In the genomic region with DNA sequence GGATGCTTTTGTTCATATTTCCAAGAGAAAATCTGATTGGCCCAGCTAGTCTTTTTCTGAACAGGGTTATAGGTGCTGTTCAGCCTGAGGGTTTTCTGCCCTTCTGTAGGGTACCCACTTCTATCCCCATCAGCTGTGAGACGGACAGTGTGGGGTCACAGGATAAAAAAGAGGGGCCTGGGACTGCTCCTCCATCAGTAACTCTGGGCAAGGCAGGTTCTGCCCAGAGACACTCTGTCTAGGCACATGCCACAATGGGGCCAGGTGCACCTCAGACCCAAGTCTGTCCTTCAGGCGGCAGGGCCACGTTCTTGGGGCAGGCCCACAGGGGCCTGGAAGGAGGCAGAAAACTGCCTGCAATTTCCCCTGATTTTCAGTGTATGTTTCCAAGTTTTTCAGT, we compare ENCODE assay signal across 29 cellular contexts. TPM values are rescaled to one million over a fixed set of nuclear protein-coding genes. Genes with fewer than 3 reads are reported as not detected.
"Had no signal": no experiment of that assay in that cellular context is flagged by ENCODE, and none has a peak within 500 bp of the region (broad histone marks: within the 10 kb centered on the region; RNA-seq: fewer than 3 reads in every experiment).

No MANE protein-coding gene starts in this region.

- H3K4me3 Mint-ChIP-seq: immature natural killer cell; memory B cell; naive thymus-derived CD8-positive, alpha-beta T cell; nephron; neural crest cell; stimulated activated naive CD8-positive, alpha-beta T cell treated with anti-CD3 and anti-CD28 coated beads, Interleukin-15, amount 100 ng/mL, for 72 hours; type B pancreatic cell had no signal

- H3K9me3 Mint-ChIP-seq: immature natural killer cell; memory B cell; naive thymus-derived CD8-positive, alpha-beta T cell; nephron; neural crest cell; stimulated activated naive CD8-positive, alpha-beta T cell treated with anti-CD3 and anti-CD28 coated beads, Interleukin-15, amount 100 ng/mL, for 72 hours; type B pancreatic cell had no signal

- H3K36me3 ChIP-seq: left lung, neutrophil, right atrium auricular region, right lobe of liver, tibial nerve, uterus had no signal

- H3K27me3 ChIP-seq: left lung, neutrophil, right atrium auricular region, right lobe of liver, tibial nerve, uterus had no signal

- H3K9me3 ChIP-seq: left lung, mucosa of descending colon, neutrophil, right atrium auricular region, right lobe of liver, tibial nerve, uterus had no signal

- ATAC-seq: left colon; left lung; mucosa of descending colon; naive thymus-derived CD8-positive, alpha-beta T cell; right lobe of liver; stimulated activated naive CD8-positive, alpha-beta T cell treated with anti-CD3 and anti-CD28 coated beads, Interleukin-15, amount 100 ng/mL, for 72 hours had no signal

- H3K27me3 Mint-ChIP-seq: memory B cell; stimulated activated naive CD8-positive, alpha-beta T cell treated with anti-CD3 and anti-CD28 coated beads, Interleukin-15, amount 100 ng/mL, for 72 hours had no signal

- H3K4me3 ChIP-seq: left lung, lung, mucosa of descending colon, right atrium auricular region, right lobe of liver, skin epidermis, tibial nerve, uterus had no signal

- H3K4me1 Mint-ChIP-seq: immature natural killer cell; memory B cell; naive thymus-derived CD8-positive, alpha-beta T cell; stimulated activated naive CD8-positive, alpha-beta T cell treated with anti-CD3 and anti-CD28 coated beads, Interleukin-15, amount 100 ng/mL, for 72 hours had no signal

- DNase-seq: hypothalamus; immature natural killer cell; kidney; left colon; left lung; midbrain; mucosa of descending colon; naive thymus-derived CD8-positive, alpha-beta T cell; occipital lobe; right lobe of liver; stimulated activated CD4-positive, alpha-beta T cell treated with anti-CD3 and anti-CD28 coated beads, Interleukin-12 subunit alpha, Interleukin-12 subunit beta, amount 100 ng/mL, for 4 hours; stimulated activated CD4-positive, alpha-beta T cell treated with anti-CD3 and anti-CD28 coated beads, Interleukin-15, amount 100 ng/mL, for 24 hours; stimulated activated CD4-positive, alpha-beta T cell treated with anti-CD3 and anti-CD28 coated beads, Interleukin-2, amount 100 ng/mL, for 24 hours; stimulated activated CD4-positive, alpha-beta T cell treated with anti-CD3 and anti-CD28 coated beads, Interleukin-4, amount 100 ng/mL, for 1 hour; stimulated activated naive CD4-positive, alpha-beta T cell treated with Interleukin-2 at 50 U/mL for 16 hours; stimulated activated naive CD8-positive, alpha-beta T cell treated with anti-CD3 and anti-CD28 coated beads, Interleukin-15, amount 100 ng/mL, for 72 hours; substantia nigra; uterus had no signal

- H3K36me3 Mint-ChIP-seq: immature natural killer cell; memory B cell; naive thymus-derived CD8-positive, alpha-beta T cell; type B pancreatic cell had no signal

- H3K27ac Mint-ChIP-seq: immature natural killer cell; memory B cell; naive thymus-derived CD8-positive, alpha-beta T cell; nephron; progenitor cell of endocrine pancreas; stimulated activated naive CD8-positive, alpha-beta T cell treated with anti-CD3 and anti-CD28 coated beads, Interleukin-15, amount 100 ng/mL, for 72 hours; type B pancreatic cell had no signal

- H3K4me1 ChIP-seq: left lung, right atrium auricular region, right lobe of liver, tibial nerve, uterus had no signal

- H3K27ac ChIP-seq: left lung, neutrophil, right atrium auricular region, right lobe of liver, skin epidermis, tibial nerve, uterus had no signal

RNA-seq across cellular contexts. Expression of a gene that starts 20.0 kb away (rescaled TPM):
- total RNA-seq: myocyte; naive thymus-derived CD8-positive, alpha-beta T cell had no signal
- polyA plus RNA-seq: immature natural killer cell; naive thymus-derived CD8-positive, alpha-beta T cell had no signal
